ENCODE assay signal across 1 cellular context in the genomic region with DNA sequence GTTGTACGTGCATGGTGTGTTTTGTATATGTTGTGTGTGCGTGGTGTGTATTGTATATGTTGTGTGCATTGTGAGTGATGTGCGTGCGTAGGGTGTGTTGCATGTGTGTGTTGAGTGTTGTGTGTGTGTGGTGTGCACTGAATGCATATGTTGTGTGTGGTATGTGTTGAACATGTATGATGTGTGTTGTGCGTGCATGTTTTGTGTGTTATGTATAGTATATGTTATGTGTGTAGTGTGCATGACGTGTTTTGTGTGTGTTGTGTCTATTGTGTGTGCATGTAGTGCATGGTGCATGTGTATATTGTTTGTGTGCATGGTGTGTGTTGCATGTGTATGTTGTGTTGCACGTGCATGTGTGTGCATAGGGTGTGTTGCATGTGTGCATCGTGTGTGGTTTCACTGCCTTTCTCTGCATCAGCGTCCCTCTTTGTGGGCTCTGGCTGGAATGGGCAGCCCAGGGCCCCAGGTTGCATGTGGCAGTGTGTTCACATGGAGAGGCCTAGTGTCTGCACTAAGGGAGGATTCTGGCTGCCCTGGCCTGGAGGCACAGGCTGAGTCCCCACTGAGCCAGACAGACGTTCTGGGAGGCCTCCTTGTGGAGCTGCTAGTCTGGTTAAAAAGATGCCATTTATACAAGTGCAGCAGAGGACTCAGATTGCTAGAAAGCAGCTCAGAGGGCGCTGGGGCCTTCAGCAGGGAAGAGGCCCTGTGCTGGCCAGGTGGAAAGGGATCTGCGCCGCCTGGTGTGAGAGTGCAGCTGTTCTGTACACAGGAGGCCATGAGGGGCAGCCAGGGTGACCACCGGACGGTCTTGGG.
TF ChIP-seq lines count a peak whose summit lies in the region.

No MANE protein-coding gene starts in this region.

TF ChIP-seq in GM23338, 12 proteins besides CTCF, POLR2A, EP300 and RAD21 (continued from another document):
- TF ChIP-seq, protein P1, sequence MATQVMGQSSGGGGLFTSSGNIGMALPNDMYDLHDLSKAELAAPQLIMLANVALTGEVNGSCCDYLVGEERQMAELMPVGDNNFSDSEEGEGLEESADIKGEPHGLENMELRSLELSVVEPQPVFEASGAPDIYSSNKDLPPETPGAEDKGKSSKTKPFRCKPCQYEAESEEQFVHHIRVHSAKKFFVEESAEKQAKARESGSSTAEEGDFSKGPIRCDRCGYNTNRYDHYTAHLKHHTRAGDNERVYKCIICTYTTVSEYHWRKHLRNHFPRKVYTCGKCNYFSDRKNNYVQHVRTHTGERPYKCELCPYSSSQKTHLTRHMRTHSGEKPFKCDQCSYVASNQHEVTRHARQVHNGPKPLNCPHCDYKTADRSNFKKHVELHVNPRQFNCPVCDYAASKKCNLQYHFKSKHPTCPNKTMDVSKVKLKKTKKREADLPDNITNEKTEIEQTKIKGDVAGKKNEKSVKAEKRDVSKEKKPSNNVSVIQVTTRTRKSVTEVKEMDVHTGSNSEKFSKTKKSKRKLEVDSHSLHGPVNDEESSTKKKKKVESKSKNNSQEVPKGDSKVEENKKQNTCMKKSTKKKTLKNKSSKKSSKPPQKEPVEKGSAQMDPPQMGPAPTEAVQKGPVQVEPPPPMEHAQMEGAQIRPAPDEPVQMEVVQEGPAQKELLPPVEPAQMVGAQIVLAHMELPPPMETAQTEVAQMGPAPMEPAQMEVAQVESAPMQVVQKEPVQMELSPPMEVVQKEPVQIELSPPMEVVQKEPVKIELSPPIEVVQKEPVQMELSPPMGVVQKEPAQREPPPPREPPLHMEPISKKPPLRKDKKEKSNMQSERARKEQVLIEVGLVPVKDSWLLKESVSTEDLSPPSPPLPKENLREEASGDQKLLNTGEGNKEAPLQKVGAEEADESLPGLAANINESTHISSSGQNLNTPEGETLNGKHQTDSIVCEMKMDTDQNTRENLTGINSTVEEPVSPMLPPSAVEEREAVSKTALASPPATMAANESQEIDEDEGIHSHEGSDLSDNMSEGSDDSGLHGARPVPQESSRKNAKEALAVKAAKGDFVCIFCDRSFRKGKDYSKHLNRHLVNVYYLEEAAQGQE (IDR thresholded peaks at IDR 0.05; ENCODE audit: unreplicated experiment), result no peak
- no peak for TF ChIP-seq STAT1 (IDR thresholded peaks at IDR 0.05; ENCODE audit: unreplicated experiment)
